18 cellular contexts compared by ENCODE assay signal in the genomic region with DNA sequence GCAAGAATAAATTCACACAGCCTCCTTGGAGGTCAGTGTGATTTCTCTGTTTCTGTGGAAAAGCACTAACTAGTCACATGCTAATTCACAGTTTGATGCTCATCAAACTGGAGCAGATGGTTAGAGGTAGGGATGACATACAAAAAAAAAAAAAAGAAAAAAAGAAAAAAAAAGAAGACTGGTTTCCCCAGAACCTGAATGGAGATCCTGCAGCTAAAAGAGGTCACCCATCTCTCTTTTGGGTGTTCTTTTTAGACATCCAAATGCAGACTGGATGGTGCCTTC.
DNase-seq lines count a peak whose midpoint lies in the region; ATAC-seq and TF ChIP-seq lines count a peak whose summit lies in the region.
"Had no signal": no experiment of that assay in that cellular context is flagged by ENCODE, and none has a peak within 500 bp of the region (broad histone marks: within the 10 kb centered on the region; RNA-seq: fewer than 3 reads in every experiment).

No MANE protein-coding gene starts in this region.

- no peak overlapping the region for H3K14ac ChIP-seq in trophoblast cell (ENCODE audit: low read length)

- H4K12ac ChIP-seq in trophoblast cell (ENCODE audit: low read depth, low read length): no peak overlapping the region

- BruUV-seq in PC-9 (replicated peaks; lab: Mats Ljungman, UMichigan): no TSS peak

- H3K27ac ChIP-seq in BLaER1 (peak overlapping the region; percentile 84), PC-9 (peak overlapping the region; percentile 35; the same call in 1 of the 2 replicates), trophoblast cell (ENCODE audit: low read depth, low read length) (no peak overlapping the region)
- H3K27ac ChIP-seq: RWPE1, SJCRH30 had no signal

- peak overlapping the region; percentile 61 for H2BK120ac ChIP-seq in trophoblast cell (ENCODE audit: insufficient read depth, low read length, poor library complexity)

- H3K79me1 ChIP-seq in trophoblast cell (ENCODE audit: low read length): peaks cover 3% of the 10 kb centered on the region

- no peak for TF ChIP-seq CTCF in PC-9 (conservative IDR thresholded peaks at IDR 0.05)
- TF ChIP-seq CTCF in kidney epithelial cell (IDR thresholded peaks at IDR 0.05; ENCODE audit: insufficient read depth, low read length, poor library complexity, severe bottlenecking): no peak

- H3K27me3 ChIP-seq in BLaER1: no peaks in the 10 kb centered on the region
- H3K27me3 ChIP-seq in PC-9 (ENCODE audit: insufficient read depth, low read depth): no peaks in the 10 kb centered on the region
- no peaks in the 10 kb centered on the region for H3K27me3 ChIP-seq in kidney epithelial cell (ENCODE audit: control insufficient read depth, insufficient read depth, low read length)
- H3K27me3 ChIP-seq in trophoblast cell (ENCODE audit: insufficient read depth, low read length): no peaks in the 10 kb centered on the region
- H3K27me3 ChIP-seq: MG63, SJCRH30 had no signal

- H3K9ac ChIP-seq in BLaER1 (peak overlapping the region; percentile 62; the same call in 1 of the 2 replicates), trophoblast cell (ENCODE audit: low read length) (no peak overlapping the region)

- H2AK5ac ChIP-seq in trophoblast cell (ENCODE audit: low read length): no peak overlapping the region

- POLR2A ChIA-PET in PC-9 (lab: Charles Lee; ENCODE audit: unreplicated experiment): no interaction called here

- H3K4me3 ChIP-seq in BLaER1: no peak overlapping the region
- H3K4me3 ChIP-seq in PC-9: no peak overlapping the region
- no peak overlapping the region for H3K4me3 ChIP-seq in kidney epithelial cell (ENCODE audit: low read depth, low read length)
- no peak overlapping the region for H3K4me3 ChIP-seq in trophoblast cell (ENCODE audit: low read depth, low read length)
- H3K4me3 ChIP-seq: MG63, SJCRH30 had no signal

- CTCF ChIA-PET in PC-9 (lab: Charles Lee): no interaction called here

- H2AFZ ChIP-seq in PC-9 (no peak overlapping the region), trophoblast cell (ENCODE audit: insufficient read depth, low read length, poor library complexity) (no peak overlapping the region)

- H3K4me2 ChIP-seq in BLaER1 (peak overlapping the region; percentile 76), PC-9 (peak overlapping the region; percentile 14; the same call in 1 of the 2 replicates), trophoblast cell (ENCODE audit: low read length) (no peak overlapping the region)

- H3K79me2 ChIP-seq in PC-9 (ENCODE audit: low read depth): no peaks in the 10 kb centered on the region
- H3K79me2 ChIP-seq in trophoblast cell (ENCODE audit: control insufficient read depth, insufficient read depth, low read length, poor library complexity): no peaks in the 10 kb centered on the region

- no peak for DNase-seq in PC-9
- peak; percentile 45 for DNase-seq in kidney epithelial cell (ENCODE audit: low read depth)
- DNase-seq in trophoblast cell: no peak
- no peak for DNase-seq in NCI-H187 (lab: John Stamatoyannopoulos, UW)
- no peak for DNase-seq in foreskin melanocyte
- no peak for DNase-seq in 8988T
- DNase-seq: DMS153; H7; Karpas-422; MG63; NCI-H1092 treated with DMSO at 0.1 percent for 48 hours; NCI-H1694; NCI-H446 treated with DMSO at 0.1 percent for 48 hours; NK-92 treated with Interleukin-12 subunit alpha and Interleukin-12 subunit beta, amount 100 ng/mL, for 24 hours; SJCRH30 had no signal

- H2BK5ac ChIP-seq in trophoblast cell (ENCODE audit: low read depth, low read length, poor library complexity): no peak overlapping the region

- no peak overlapping the region for H4K91ac ChIP-seq in trophoblast cell (ENCODE audit: low read depth, low read length)

- intact Hi-C loops in PC-9 (cut with micrococcal nuclease; ENCODE audit: unreplicated experiment): loop anchor here (10.0 kb wide), 1 partner anchor 278 kb away; no protein-coding TSS in a partner anchor

- no peaks in the 10 kb centered on the region for H3K36me3 ChIP-seq in BLaER1
- H3K36me3 ChIP-seq in PC-9 (ENCODE audit: low read depth): no peaks in the 10 kb centered on the region
- no peaks in the 10 kb centered on the region for H3K36me3 ChIP-seq in kidney epithelial cell (ENCODE audit: control insufficient read depth, insufficient read depth, low read length)
- H3K36me3 ChIP-seq in trophoblast cell (ENCODE audit: control insufficient read depth in 1 of 2, insufficient read depth in 2 of 2, low read length in 2 of 2): no peaks in the 10 kb centered on the region
- H3K36me3 ChIP-seq: MG63, SJCRH30 had no signal

- H3K23ac ChIP-seq in trophoblast cell (ENCODE audit: low read length): no peak overlapping the region

- no peak overlapping the region for H2BK12ac ChIP-seq in trophoblast cell (ENCODE audit: low read length)

- no peak overlapping the region for H3K18ac ChIP-seq in trophoblast cell (ENCODE audit: low read length)

- no peaks in the 10 kb centered on the region for H3K9me2 ChIP-seq in PC-9 (ENCODE audit: insufficient read depth)

- ATAC-seq in HG02642 (IDR thresholded peaks at IDR 0.05; ENCODE audit: poor library complexity, unreplicated experiment): no peak

- H4K20me1 ChIP-seq in BLaER1 (no peaks in the 10 kb centered on the region), PC-9 (ENCODE audit: insufficient read depth) (no peaks in the 10 kb centered on the region)

- H3K4ac ChIP-seq in trophoblast cell (ENCODE audit: low read depth, low read length): no peak overlapping the region

- H3K9me3 ChIP-seq in BLaER1: peaks cover 4% of the 10 kb centered on the region; the same call in 1 of the 2 replicates
- H3K9me3 ChIP-seq in PC-9 (ENCODE audit: insufficient read depth, low read depth): 0 out of 2 replicates have a peak, but pooled peaks cover 11% of the 10 kb centered on the region
- H3K9me3 ChIP-seq in trophoblast cell (ENCODE audit: insufficient read depth, low read depth, low read length): no peaks in the 10 kb centered on the region
- H3K9me3 ChIP-seq: MG63, SJCRH30 had no signal

- no peak overlapping the region for H4K8ac ChIP-seq in trophoblast cell (ENCODE audit: low read depth, low read length)

- H3K4me1 ChIP-seq in BLaER1 (peaks cover 100% of the 10 kb centered on the region), PC-9 (replicated peaks; ENCODE audit: insufficient read depth) (peaks cover 67% of the 10 kb centered on the region), trophoblast cell (ENCODE audit: control insufficient read depth in 1 of 2, insufficient read depth in 2 of 2, low read length in 2 of 2) (peaks cover 0 to 14% of the 10 kb centered on the region in 2 experiments)

- peaks cover 33% of the 10 kb centered on the region for H3F3A ChIP-seq in PC-9 (ENCODE audit: insufficient read depth, low read depth)
